8 cellular contexts compared by ENCODE assay signal in the genomic region with DNA sequence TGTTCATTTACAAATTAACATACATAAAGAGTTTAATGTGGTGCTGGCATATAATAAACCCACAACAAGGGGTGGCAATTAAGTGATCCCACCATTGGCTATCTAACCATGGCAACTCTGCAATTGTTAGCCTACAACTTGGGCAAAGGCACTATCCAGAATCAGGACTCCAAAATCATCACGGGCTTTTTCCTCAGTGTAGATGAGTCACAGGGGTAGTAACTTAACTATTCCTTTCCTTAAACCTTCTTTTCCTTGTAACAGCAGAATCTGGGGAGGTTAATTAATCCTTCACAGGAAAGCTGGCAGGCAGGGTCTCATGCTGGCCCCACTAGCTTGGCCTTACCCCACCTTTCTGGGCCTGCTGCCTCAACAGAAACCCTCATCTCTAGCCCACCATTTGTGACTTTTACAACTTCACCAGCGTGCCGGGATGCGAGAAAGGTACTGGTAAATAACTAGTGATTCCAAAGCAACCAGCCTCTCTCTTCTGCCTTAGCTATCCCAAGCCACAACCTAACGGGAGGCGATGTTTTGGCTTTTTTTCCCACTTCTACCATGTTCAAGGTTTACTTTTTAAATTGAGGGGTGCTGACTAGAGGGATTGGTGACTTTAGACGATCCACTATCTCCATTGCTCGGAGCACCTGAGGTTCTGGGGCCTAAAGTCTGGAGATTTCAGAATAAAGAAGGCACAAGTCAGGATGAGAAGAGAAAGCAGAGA. TPM values are rescaled to one million over a fixed set of nuclear protein-coding genes. Genes with fewer than 3 reads are reported as not detected.
DNase-seq lines count a peak whose midpoint lies in the region; ATAC-seq and TF ChIP-seq lines count a peak whose summit lies in the region.

No MANE protein-coding gene starts in this region.

- H4K20me1 ChIP-seq in KMS-11 (ENCODE audit: insufficient read depth) = no peaks in the 10 kb centered on the region

- H3K36me3 ChIP-seq in BE2C (peaks cover 46% of the 10 kb centered on the region), KMS-11 (ENCODE audit: insufficient read depth) (peaks cover 17% of the 10 kb centered on the region; the same call in 1 of the 2 replicates)

- ATAC-seq in naive thymus-derived CD8-positive, alpha-beta T cell = no peak

- H2AFZ ChIP-seq in KMS-11 (ENCODE audit: low read depth) = peak overlapping the region; percentile 45

- DNase-seq in BE2C (no peak), mesenteric fat pad (ENCODE audit: low spot score) (no peak), ureter (ENCODE audit: low spot score) (no peak), NCI-H226 (no peak), GM10266 (ENCODE audit: extremely low spot score) (no peak)
- DNase-seq in naive thymus-derived CD8-positive, alpha-beta T cell = no peak

- POLR2A ChIA-PET in naive thymus-derived CD8-positive, alpha-beta T cell (lab: Charles Lee) = interaction anchor here (0.5 to 3.1 kb wide), 15 partner anchors 11 to 376 kb away, joined by 3 to 18 read pairs (median 4); a partner anchor contains a TSS

- peak overlapping the region; percentile 68 for H3K27ac ChIP-seq in KMS-11
- peak overlapping the region; percentile 66 for H3K27ac ChIP-seq in cingulate gyrus (ENCODE audit: low read depth, low read length)

- H3K27me3 Mint-ChIP-seq in naive thymus-derived CD8-positive, alpha-beta T cell = peaks cover 5 to 27% (median 12%) of the 10 kb centered on the region in 5 donors

- peak overlapping the region; percentile 70 for H3K4me2 ChIP-seq in KMS-11

- H3K36me3 Mint-ChIP-seq in naive thymus-derived CD8-positive, alpha-beta T cell = peaks cover 0 to 36% (median 3%) of the 10 kb centered on the region in 3 donors

- H3K4me1 ChIP-seq in BE2C = no peaks in the 10 kb centered on the region; the same call in 1 of the 2 replicates
- peaks cover 55% of the 10 kb centered on the region for H3K4me1 ChIP-seq in KMS-11 (ENCODE audit: low read depth, poor library complexity, severe bottlenecking)

- no peaks in the 10 kb centered on the region for H3K27me3 ChIP-seq in BE2C
- H3K27me3 ChIP-seq in KMS-11 (ENCODE audit: insufficient read depth, low read depth) = peaks cover 20% of the 10 kb centered on the region

- no peaks in the 10 kb centered on the region for H3K9me3 ChIP-seq in BE2C

- peak overlapping the region; percentile 95 to 99 (median 98) for H3K27ac Mint-ChIP-seq in naive thymus-derived CD8-positive, alpha-beta T cell

- TF ChIP-seq CTCF in BE2C (IDR thresholded peaks at IDR 0.05; ENCODE audit: low read depth, low read length) (no peak), KMS-11 (conservative IDR thresholded peaks at IDR 0.05; ENCODE audit: low read depth, low read length) (no peak), GM10266 (IDR thresholded peaks at IDR 0.05; ENCODE audit: control insufficient read depth, insufficient read depth, low read depth, missing control alignments) (no peak)

- peaks cover 6 to 44% (median 31%) of the 10 kb centered on the region in 4 donors for H3K4me1 Mint-ChIP-seq in naive thymus-derived CD8-positive, alpha-beta T cell

- peak overlapping the region; percentile 83 for H3K9ac ChIP-seq in KMS-11

- no peaks in the 10 kb centered on the region for H3K9me3 Mint-ChIP-seq in naive thymus-derived CD8-positive, alpha-beta T cell

- H3K4me3 Mint-ChIP-seq in naive thymus-derived CD8-positive, alpha-beta T cell = peak overlapping the region; percentile 92 to 99 (median 96)

- H3K4me3 ChIP-seq in BE2C (ENCODE audit: low read depth, low read length) (peak overlapping the region; percentile 97), KMS-11 (IDR thresholded peaks at IDR 0.05; ENCODE audit: insufficient read depth, low read depth, low read length) (peak overlapping the region; percentile 97)

- peaks cover 51% of the 10 kb centered on the region for H3K79me2 ChIP-seq in KMS-11 (ENCODE audit: insufficient read depth, low read depth)

RNA-seq across cellular contexts. Expression of a gene that starts 0.7 kb away (rescaled TPM):
- polyA plus RNA-seq in BE2C (2012; ENCODE audit: insufficient read depth, insufficient read length, low read depth) = 529 TPM
- total RNA-seq in naive thymus-derived CD8-positive, alpha-beta T cell = 100 to 1,000 TPM; 235 to 250 TPM
- polyA plus RNA-seq in naive thymus-derived CD8-positive, alpha-beta T cell = 100 to 1,000 TPM; 519 to 658 (median 605) TPM
- total RNA-seq in mesenteric fat pad (194 TPM), ureter (341 TPM)

RNA-seq across cellular contexts. Expression of a gene that starts 49.0 kb away (rescaled TPM):
- 20.9 TPM for polyA plus RNA-seq in BE2C (2012; ENCODE audit: insufficient read depth, insufficient read length, low read depth)
- 10 to 100 TPM; 25.8 to 30.4 TPM for total RNA-seq in naive thymus-derived CD8-positive, alpha-beta T cell
- 10 to 100 TPM; 13.0 to 19.2 (median 13.7) TPM for polyA plus RNA-seq in naive thymus-derived CD8-positive, alpha-beta T cell
- total RNA-seq in mesenteric fat pad (44.7 TPM), ureter (58.3 TPM)

RNA-seq across cellular contexts. Expression of a gene that starts 52.1 kb away (rescaled TPM):
- polyA plus RNA-seq in BE2C (2012; ENCODE audit: insufficient read depth, insufficient read length, low read depth) = 13.1 TPM
- total RNA-seq in naive thymus-derived CD8-positive, alpha-beta T cell = 100 to 1,000 TPM; 152 to 168 TPM
- polyA plus RNA-seq in naive thymus-derived CD8-positive, alpha-beta T cell = 10 to 100 TPM; 52.3 to 55.5 (median 55.4) TPM
- 165 TPM for total RNA-seq in mesenteric fat pad
- total RNA-seq in ureter = 111 TPM
